In genomic region chr2:132621131-132621875, GRCh38 we compare ENCODE assay signal across 17 cellular contexts. TPM values are rescaled to one million over a fixed set of nuclear protein-coding genes. Genes with fewer than 3 reads are reported as not detected.
DNase-seq lines count a peak whose midpoint lies in the region; ATAC-seq, FAIRE-seq and TF ChIP-seq lines count a peak whose summit lies in the region.
"Had no signal": no experiment of that assay in that cellular context is flagged by ENCODE, and none has a peak within 500 bp of the region (broad histone marks: within the 10 kb centered on the region; RNA-seq: fewer than 3 reads in every experiment).

No MANE protein-coding gene starts in this region.

- H3K9ac ChIP-seq in trophoblast cell (ENCODE audit: low read length): no peak overlapping the region

- peak; percentile 16 for FAIRE-seq in HTR-8/SVneo (lab: Jason Lieb, UNC)

- H4K8ac ChIP-seq in trophoblast cell (ENCODE audit: low read depth, low read length): no peak overlapping the region

- H3K27me3 ChIP-seq in right lobe of liver (no peaks in the 10 kb centered on the region), trophoblast cell (ENCODE audit: insufficient read depth, low read length) (no peaks in the 10 kb centered on the region)
- H3K27me3 ChIP-seq: colonic mucosa had no signal

- no peaks in the 10 kb centered on the region for H3K79me2 ChIP-seq in trophoblast cell (ENCODE audit: control insufficient read depth, insufficient read depth, low read length, poor library complexity)

- no peak overlapping the region for H2AK5ac ChIP-seq in trophoblast cell (ENCODE audit: low read length)

- H2AFZ ChIP-seq in trophoblast cell (ENCODE audit: insufficient read depth, low read length, poor library complexity): no peak overlapping the region

- no peak for TF ChIP-seq CTCF in right lobe of liver (IDR thresholded peaks at IDR 0.05)

- peak; percentile 18 for DNase-seq in A172 (ENCODE audit: low spot score)
- no peak for DNase-seq in HTR-8/SVneo (ENCODE audit: insufficient read length, low spot score)
- peak; percentile 40 to 71 for DNase-seq in SHP77 (lab: John Stamatoyannopoulos, UW)
- peak in 2 of 3 donors; percentile 51 to 67 for DNase-seq in right lobe of liver
- DNase-seq in NCI-H82 (lab: John Stamatoyannopoulos, UW): no peak
- DNase-seq in trophoblast cell: no peak
- DNase-seq in NCI-H2171 treated with DMSO at 0.1 percent for 48 hours (lab: John Stamatoyannopoulos, UW): no peak
- DNase-seq: activated CD4-positive, alpha-beta memory T cell treated with anti-CD3 and anti-CD28 coated beads, Interleukin-2, amount 10 ng/mL, durations not matched to agents 7 days and 5 days; activated T-cell treated with anti-CD3 and anti-CD28 coated beads, Interleukin-2, amount 50 U/mL, for 24 hours; CD8-positive, alpha-beta memory T cell; colonic mucosa; H9; occipital lobe; stimulated activated CD4-positive, alpha-beta T cell treated with anti-CD3 and anti-CD28 coated beads, Interleukin-2, amount 100 ng/mL, for 48 hours had no signal

- H3K18ac ChIP-seq in trophoblast cell (ENCODE audit: low read length): no peak overlapping the region

- H3K9me3 ChIP-seq in right lobe of liver (no peaks in the 10 kb centered on the region), trophoblast cell (ENCODE audit: insufficient read depth, low read depth, low read length) (no peaks in the 10 kb centered on the region)
- H3K9me3 ChIP-seq: colonic mucosa had no signal

- ATAC-seq in right lobe of liver (peak; percentile 76 to 94 (median 80)), HG03565 (IDR thresholded peaks at IDR 0.05; ENCODE audit: unreplicated experiment) (no peak)

- no peak overlapping the region for H3K14ac ChIP-seq in trophoblast cell (ENCODE audit: low read length)

- H3K4me2 ChIP-seq in trophoblast cell (ENCODE audit: low read length): no peak overlapping the region

- H3K36me3 ChIP-seq in right lobe of liver (no peaks in the 10 kb centered on the region), trophoblast cell (ENCODE audit: control insufficient read depth in 1 of 2, insufficient read depth in 2 of 2, low read length in 2 of 2) (no peaks in the 10 kb centered on the region)
- H3K36me3 ChIP-seq: colonic mucosa had no signal

- H2BK120ac ChIP-seq in trophoblast cell (ENCODE audit: insufficient read depth, low read length, poor library complexity): no peak overlapping the region

- no peak overlapping the region for H3K4me3 ChIP-seq in right lobe of liver
- H3K4me3 ChIP-seq in trophoblast cell (ENCODE audit: low read depth, low read length): no peak overlapping the region
- H3K4me3 ChIP-seq: colonic mucosa had no signal

- H3K4me1 ChIP-seq in right lobe of liver: peaks cover 0 to 23% (median 0%) of the 10 kb centered on the region in 4 donors
- H3K4me1 ChIP-seq in trophoblast cell (ENCODE audit: control insufficient read depth in 1 of 2, insufficient read depth in 2 of 2, low read length in 2 of 2): no peaks in the 10 kb centered on the region
- H3K4me1 ChIP-seq: colonic mucosa had no signal

- H4K12ac ChIP-seq in trophoblast cell (ENCODE audit: low read depth, low read length): no peak overlapping the region

- no peaks in the 10 kb centered on the region for H3K79me1 ChIP-seq in trophoblast cell (ENCODE audit: low read length)

- H3K27ac ChIP-seq in right lobe of liver: peak overlapping the region in 2 of 3 donors; percentile 2 to 27
- H3K27ac ChIP-seq in trophoblast cell (ENCODE audit: low read depth, low read length): no peak overlapping the region
- H3K27ac ChIP-seq: colonic mucosa had no signal

- H4K91ac ChIP-seq in trophoblast cell (ENCODE audit: low read depth, low read length): no peak overlapping the region

- H2BK5ac ChIP-seq in trophoblast cell (ENCODE audit: low read depth, low read length, poor library complexity): no peak overlapping the region

- no peak overlapping the region for H3K23ac ChIP-seq in trophoblast cell (ENCODE audit: low read length)

- no peak overlapping the region for H3K4ac ChIP-seq in trophoblast cell (ENCODE audit: low read depth, low read length)

- H2BK12ac ChIP-seq in trophoblast cell (ENCODE audit: low read length): no peak overlapping the region

- WGBS in right lobe of liver (ENCODE audit: insufficient coverage, low coverage, low lambda C conversion rate, missing lambda C conversion rate): 22% methylated on average over 4 of the region's 8 CpGs
- no CpG with 5 or more reads among the region's 8 CpGs for WGBS in trophoblast cell (ENCODE audit: extremely low coverage, insufficient coverage, insufficient read length)

- intact Hi-C loops in right lobe of liver (cut with DNase I): no loop called here

- TF ChIP-seq POLR2A in right lobe of liver (IDR thresholded peaks at IDR 0.05): no peak

RNA-seq across cellular contexts. Expression of gene LYPD1, which starts 48.7 kb away (rescaled TPM):
- 28.6 and 30.8 TPM in 2 replicates for total RNA-seq in A172 (2014; rRNA removed; shearing (Covaris generic))
- total RNA-seq in right lobe of liver: 1 to 10 TPM in 1 of 6 experiments, under 1 TPM in 4, not detected in 1; 0.27 to 1.5 (median 0.81) TPM
- polyA plus RNA-seq in trophoblast cell (2013): 1.6 TPM in 2 replicates
- total RNA-seq: activated CD4-positive, alpha-beta memory T cell treated with anti-CD3 and anti-CD28 coated beads, Interleukin-2, amount 10 ng/mL, durations not matched to agents 7 days and 5 days; CD8-positive, alpha-beta memory T cell; T-helper 1 cell treated with Interleukin-12 subunit alpha and Interleukin-12 subunit beta and Interleukin-4 antibody, amounts not matched to agents 30 ng/mL and 1 ng/mL, for 36 hours had no signal
- polyA plus RNA-seq: CD8-positive, alpha-beta memory T cell; IgD-negative memory B cell had no signal

Comparison
In these comparisons a context has a peak if more than half of its experiments do, and no peak if none do; other contexts are left out.
1. DNase-seq: peak in A172 (single experiment), SHP77 (2 of 2) and right lobe of liver (2 of 3); none in HTR-8/SVneo (single experiment), NCI-H82 (single experiment), trophoblast cell (0 of 2) and NCI-H2171 treated with DMSO at 0.1 percent for 48 hours (single experiment).
2. RNA of gene LYPD1, which starts 48.7 kb away (total RNA-seq): 28.6 to 30.8 TPM in A172; 0.27 to 1.5 TPM in right lobe of liver; every median in the first group is over 10 times any median in the second.